ENCODE assay signal across 8 cellular contexts in the genomic region with DNA sequence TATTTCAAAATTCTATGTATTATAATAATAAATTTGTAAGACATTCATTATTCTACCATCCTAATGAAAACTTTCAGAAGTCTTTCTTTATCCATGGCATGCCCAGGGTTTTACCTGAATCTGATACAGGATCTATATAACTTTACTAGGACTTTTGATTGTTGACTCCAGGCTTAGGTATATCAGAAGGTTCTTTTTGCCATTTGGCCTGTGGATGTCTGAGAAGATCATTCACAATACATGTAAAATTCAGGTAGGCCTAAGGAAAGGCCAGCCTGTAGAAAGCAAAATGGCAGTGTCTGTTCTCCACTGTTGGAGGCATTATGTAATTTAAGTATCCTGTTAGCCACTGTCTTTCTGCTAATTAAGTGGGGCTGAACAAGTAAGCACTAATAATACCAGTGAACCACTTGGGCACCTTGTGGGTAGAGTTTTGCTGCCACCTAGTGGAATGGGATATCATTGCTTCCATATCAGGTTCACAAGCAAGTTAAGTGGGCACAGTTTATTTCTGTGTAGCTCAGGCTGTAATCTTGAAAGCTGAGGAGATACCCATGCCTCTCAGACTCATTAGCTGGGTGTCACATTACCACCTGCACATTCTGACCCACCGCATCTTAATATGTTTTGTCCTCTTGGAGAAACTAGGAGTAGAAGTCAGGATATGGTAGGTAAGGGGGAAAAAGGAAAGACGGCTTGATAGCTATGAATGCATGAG.
A peak's percentile ranks its signal among the peaks of the same experiment; 100 is the strongest.
DNase-seq lines count a peak whose midpoint lies in the region; ATAC-seq and TF ChIP-seq lines count a peak whose summit lies in the region.

No MANE protein-coding gene starts in this region.

- 80 to 100% methylated on average over 1 to 2 of the region's 2 CpGs for WGBS in endodermal cell (ENCODE audit: insufficient coverage in 1 of 2, insufficient read length in 1 of 2), 2 experiments

- H3K27me3 ChIP-seq in CD8-positive, alpha-beta memory T cell (ENCODE audit: insufficient read depth, low read length, poor library complexity, severe bottlenecking), result no peaks in the 10 kb centered on the region
- H3K27me3 ChIP-seq in endodermal cell (ENCODE audit: control insufficient read depth, insufficient read depth, low read length, poor library complexity, severe bottlenecking), result no peaks in the 10 kb centered on the region

- H3K9me3 ChIP-seq in CD8-positive, alpha-beta memory T cell (ENCODE audit: low read length), result no peaks in the 10 kb centered on the region
- peaks cover 2% of the 10 kb centered on the region for H3K9me3 ChIP-seq in endodermal cell (ENCODE audit: control insufficient read depth, low read length)

- no peak overlapping the region for H3K4me3 Mint-ChIP-seq in CD8-positive, alpha-beta memory T cell
- no peak overlapping the region for H3K4me3 Mint-ChIP-seq in endodermal cell

- POLR2A ChIA-PET in CD8-positive, alpha-beta memory T cell (lab: Charles Lee), result interaction anchor here (1.1 kb wide), 1 partner anchor 106 kb away, joined by 4 read pairs; a partner anchor contains a TSS

- H3K4me3 ChIP-seq in CD8-positive, alpha-beta memory T cell (ENCODE audit: low read length), result no peak overlapping the region
- H3K4me3 ChIP-seq in endodermal cell (ENCODE audit: low read length), result no peak overlapping the region

- no peak overlapping the region for H3K27ac ChIP-seq in CD8-positive, alpha-beta memory T cell (ENCODE audit: low read depth, low read length)
- no peak overlapping the region for H3K27ac ChIP-seq in endodermal cell (ENCODE audit: low read depth, low read length)

- ATAC-seq in GM19463 (IDR thresholded peaks at IDR 0.05; ENCODE audit: unreplicated experiment), result peak; percentile 90

- no peaks in the 10 kb centered on the region for H3K9me3 Mint-ChIP-seq in CD8-positive, alpha-beta memory T cell
- peaks cover 9% of the 10 kb centered on the region for H3K9me3 Mint-ChIP-seq in endodermal cell

- peak; percentile 27 to 78 (median 65) for DNase-seq in CD8-positive, alpha-beta memory T cell
- DNase-seq in HS-27A (ENCODE audit: low read depth) (peak; percentile 19), NK-92 (lab: John Stamatoyannopoulos, UW; ENCODE audit: unreplicated experiment) (peak; percentile 1), endodermal cell (peak; percentile 85), midbrain (lab: John Stamatoyannopoulos, UW) (peak; percentile 87)
- peak; percentile 73 for DNase-seq in activated CD8-positive, alpha-beta memory T cell treated with anti-CD3 and anti-CD28 coated beads for 24 hours
- DNase-seq in stimulated activated CD8-positive, alpha-beta memory T cell treated with anti-CD3 and anti-CD28 coated beads, Interleukin-7, amount 100 ng/mL, for 24 hours (ENCODE audit: low read depth), result peak; percentile 23

- peaks cover 0 to 50% (median 7%) of the 10 kb centered on the region in 3 donors for H3K36me3 Mint-ChIP-seq in CD8-positive, alpha-beta memory T cell
- H3K36me3 Mint-ChIP-seq in endodermal cell (ENCODE audit: low read depth), result peaks cover 32% of the 10 kb centered on the region

- CTCF ChIA-PET in CD8-positive, alpha-beta memory T cell (lab: Charles Lee), result interaction anchor here (0.6 to 2.0 kb wide), 22 partner anchors 11 to 482 kb away, joined by 3 to 13 read pairs (median 4); a partner anchor contains a TSS

- H3K36me3 ChIP-seq in CD8-positive, alpha-beta memory T cell (ENCODE audit: insufficient read depth, low read length), result peaks cover 17% of the 10 kb centered on the region
- H3K36me3 ChIP-seq in endodermal cell (ENCODE audit: control insufficient read depth, insufficient read depth, low read length), result peaks cover 38% of the 10 kb centered on the region

- TF ChIP-seq CTCF in endodermal cell (conservative IDR thresholded peaks at IDR 0.05), result peak; percentile 92

- H3K27ac Mint-ChIP-seq in CD8-positive, alpha-beta memory T cell, result peak overlapping the region in 7 of 8 donors; percentile 32 to 87 (median 52)
- no peak overlapping the region for H3K27ac Mint-ChIP-seq in endodermal cell

- H3K4me1 Mint-ChIP-seq in CD8-positive, alpha-beta memory T cell, result peaks cover 6 to 7% (median 7%) of the 10 kb centered on the region in 3 donors
- peaks cover 5% of the 10 kb centered on the region for H3K4me1 Mint-ChIP-seq in endodermal cell

- no peaks in the 10 kb centered on the region for H3K27me3 Mint-ChIP-seq in CD8-positive, alpha-beta memory T cell
- H3K27me3 Mint-ChIP-seq in endodermal cell (ENCODE audit: insufficient read depth), result no peaks in the 10 kb centered on the region

- H3K4me1 ChIP-seq in CD8-positive, alpha-beta memory T cell (ENCODE audit: insufficient read depth, low read length), result no peaks in the 10 kb centered on the region
- H3K4me1 ChIP-seq in endodermal cell (ENCODE audit: control insufficient read depth, insufficient read depth, low read length), result no peaks in the 10 kb centered on the region

- no peak overlapping the region for H3K9ac ChIP-seq in endodermal cell (ENCODE audit: extremely low read depth, low read length, poor library complexity, severe bottlenecking)

Comparison
In these comparisons a context has a peak if more than half of its experiments do, and no peak if none do; other contexts are left out.
1. DNase-seq: peak in every context shown above with its lines; median percentile 87 in midbrain; 85 in endodermal cell; 73 in activated CD8-positive, alpha-beta memory T cell treated with anti-CD3 and anti-CD28 coated beads for 24 hours; 65 in CD8-positive, alpha-beta memory T cell; 23 in stimulated activated CD8-positive, alpha-beta memory T cell treated with anti-CD3 and anti-CD28 coated beads, Interleukin-7, amount 100 ng/mL, for 24 hours; 19 in HS-27A; 1 in NK-92.